ENCODE assay signal across 12 cellular contexts in the genomic region with DNA sequence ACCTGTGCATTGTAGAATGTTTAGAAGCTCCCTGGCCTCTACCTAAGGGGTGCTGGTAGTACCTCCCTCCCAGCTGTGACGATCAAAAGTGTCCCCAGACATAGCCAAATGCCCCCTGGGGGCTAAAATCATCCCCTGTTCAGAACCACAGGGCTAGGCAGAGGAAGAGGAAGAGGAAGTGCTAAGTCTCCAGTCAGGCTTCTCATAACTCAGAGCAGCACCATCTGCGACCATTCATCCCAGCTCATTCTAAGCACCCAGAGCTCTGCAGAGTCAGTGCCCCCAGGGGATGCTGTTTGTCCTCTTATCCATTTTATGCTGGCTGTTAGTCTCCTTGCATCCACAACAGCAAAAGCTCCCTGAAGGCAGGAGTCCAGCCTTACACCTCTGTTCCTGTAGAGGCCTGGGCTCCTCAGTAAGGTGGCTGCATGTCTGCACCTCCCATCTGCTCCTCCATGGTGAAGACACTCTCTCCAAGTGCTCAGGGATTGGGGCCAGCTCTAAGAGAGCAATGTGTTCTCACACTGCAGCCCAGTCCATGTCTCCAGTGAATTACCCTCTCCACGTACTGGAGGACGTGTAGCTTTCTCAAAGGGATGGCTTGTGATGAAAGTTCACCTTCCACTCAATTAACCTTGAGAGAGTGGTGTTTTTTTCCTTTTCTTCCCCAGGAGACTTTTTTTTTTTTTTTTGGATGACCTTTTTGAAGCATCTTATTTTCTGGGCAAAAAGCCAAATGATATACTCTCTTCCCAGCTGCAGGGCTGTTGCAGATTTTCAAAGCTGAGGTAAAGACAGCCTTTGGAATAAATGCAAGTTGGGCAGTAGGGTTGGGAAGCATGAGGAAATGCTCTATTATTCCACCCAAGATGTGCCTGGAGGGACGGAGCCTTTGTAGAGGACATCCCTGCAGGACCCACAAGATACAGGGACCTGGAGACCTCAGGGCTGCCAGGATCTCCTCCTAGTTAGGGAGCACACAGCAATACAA.
DNase-seq lines count a peak whose midpoint lies in the region; ATAC-seq and TF ChIP-seq lines count a peak whose summit lies in the region.
"Had no signal": no experiment of that assay in that cellular context is flagged by ENCODE, and none has a peak within 500 bp of the region (broad histone marks: within the 10 kb centered on the region; RNA-seq: fewer than 3 reads in every experiment).

No MANE protein-coding gene starts in this region.

- peaks cover 7% of the 10 kb centered on the region for H3K27me3 Mint-ChIP-seq in memory B cell
- H3K27me3 Mint-ChIP-seq in activated CD4-positive, alpha-beta T cell treated with anti-CD3 and anti-CD28 coated beads for 36 hours, result peaks cover 5% of the 10 kb centered on the region
- H3K27me3 Mint-ChIP-seq in activated T-helper 1 cell treated with anti-CD3 and anti-CD28 coated beads, Interleukin-12 subunit alpha, Interleukin-12 subunit beta, Interleukin-2, Interleukin-4 antibody, amounts not matched to agents 30 ng/mL and 10 ng/mL and 1 ng/mL, durations not matched to agents 14 hours and 24 hours and 36 hours (ENCODE audit: insufficient read depth), result no peaks in the 10 kb centered on the region
- H3K27me3 Mint-ChIP-seq: activated naive CD4-positive, alpha-beta T cell treated with anti-CD3 and anti-CD28 coated beads, Interleukin-2, amount 10 ng/mL, durations not matched to agents 7 days and 5 days had no signal

- peak overlapping the region; percentile 0 for H3K27ac Mint-ChIP-seq in memory B cell
- no peak overlapping the region for H3K27ac Mint-ChIP-seq in activated CD4-positive, alpha-beta T cell treated with anti-CD3 and anti-CD28 coated beads for 36 hours
- no peak overlapping the region for H3K27ac Mint-ChIP-seq in activated T-helper 1 cell treated with anti-CD3 and anti-CD28 coated beads, Interleukin-12 subunit alpha, Interleukin-12 subunit beta, Interleukin-2, Interleukin-4 antibody, amounts not matched to agents 30 ng/mL and 10 ng/mL and 1 ng/mL, durations not matched to agents 14 hours and 24 hours and 36 hours
- H3K27ac Mint-ChIP-seq: activated naive CD4-positive, alpha-beta T cell treated with anti-CD3 and anti-CD28 coated beads, Interleukin-2, amount 10 ng/mL, durations not matched to agents 7 days and 5 days had no signal

- H3K4me1 Mint-ChIP-seq in memory B cell, result peaks cover 14% of the 10 kb centered on the region
- no peaks in the 10 kb centered on the region for H3K4me1 Mint-ChIP-seq in activated CD4-positive, alpha-beta T cell treated with anti-CD3 and anti-CD28 coated beads for 36 hours
- no peaks in the 10 kb centered on the region for H3K4me1 Mint-ChIP-seq in activated T-helper 1 cell treated with anti-CD3 and anti-CD28 coated beads, Interleukin-12 subunit alpha, Interleukin-12 subunit beta, Interleukin-2, Interleukin-4 antibody, amounts not matched to agents 30 ng/mL and 10 ng/mL and 1 ng/mL, durations not matched to agents 14 hours and 24 hours and 36 hours (ENCODE audit: low read depth)
- H3K4me1 Mint-ChIP-seq: activated naive CD4-positive, alpha-beta T cell treated with anti-CD3 and anti-CD28 coated beads, Interleukin-2, amount 10 ng/mL, durations not matched to agents 7 days and 5 days had no signal

- no peak overlapping the region for H3K4me3 Mint-ChIP-seq in memory B cell
- no peak overlapping the region for H3K4me3 Mint-ChIP-seq in activated CD4-positive, alpha-beta T cell treated with anti-CD3 and anti-CD28 coated beads for 36 hours
- H3K4me3 Mint-ChIP-seq in activated T-helper 1 cell treated with anti-CD3 and anti-CD28 coated beads, Interleukin-12 subunit alpha, Interleukin-12 subunit beta, Interleukin-2, Interleukin-4 antibody, amounts not matched to agents 30 ng/mL and 10 ng/mL and 1 ng/mL, durations not matched to agents 14 hours and 24 hours and 36 hours, result no peak overlapping the region
- H3K4me3 Mint-ChIP-seq: activated naive CD4-positive, alpha-beta T cell treated with anti-CD3 and anti-CD28 coated beads, Interleukin-2, amount 10 ng/mL, durations not matched to agents 7 days and 5 days had no signal

- POLR2A ChIA-PET in activated CD4-positive, alpha-beta T cell treated with anti-CD3 and anti-CD28 coated beads for 36 hours (lab: Charles Lee), result no interaction called here

- no peaks in the 10 kb centered on the region for H3K9me3 ChIP-seq in RWPE2 (ENCODE audit: severe bottlenecking)

- no peaks in the 10 kb centered on the region for H3K4me1 ChIP-seq in RWPE2 (ENCODE audit: insufficient read depth, poor library complexity, severe bottlenecking)

- ATAC-seq in RWPE2 (ENCODE audit: low read depth) (peak; percentile 14; the same call in 1 of the 3 replicates), memory B cell (ENCODE audit: low read depth) (peak; percentile 94), GM19467 (IDR thresholded peaks at IDR 0.05; ENCODE audit: unreplicated experiment) (no peak), HG03280 (IDR thresholded peaks at IDR 0.05; ENCODE audit: unreplicated experiment) (no peak)
- ATAC-seq in activated CD4-positive, alpha-beta T cell treated with anti-CD3 and anti-CD28 coated beads for 36 hours, result no peak

- H3K36me3 Mint-ChIP-seq in memory B cell, result no peaks in the 10 kb centered on the region
- no peaks in the 10 kb centered on the region for H3K36me3 Mint-ChIP-seq in activated CD4-positive, alpha-beta T cell treated with anti-CD3 and anti-CD28 coated beads for 36 hours (ENCODE audit: low read depth)
- no peaks in the 10 kb centered on the region for H3K36me3 Mint-ChIP-seq in activated T-helper 1 cell treated with anti-CD3 and anti-CD28 coated beads, Interleukin-12 subunit alpha, Interleukin-12 subunit beta, Interleukin-2, Interleukin-4 antibody, amounts not matched to agents 30 ng/mL and 10 ng/mL and 1 ng/mL, durations not matched to agents 14 hours and 24 hours and 36 hours (ENCODE audit: low read depth)
- H3K36me3 Mint-ChIP-seq: activated naive CD4-positive, alpha-beta T cell treated with anti-CD3 and anti-CD28 coated beads, Interleukin-2, amount 10 ng/mL, durations not matched to agents 7 days and 5 days had no signal

- H3K27ac ChIP-seq in RWPE2 (ENCODE audit: poor library complexity, severe bottlenecking), result no peak overlapping the region

- H3K4me3 ChIP-seq in GM12865 (ENCODE audit: low read depth, low read length), result no peak overlapping the region
- no peak overlapping the region for H3K4me3 ChIP-seq in RWPE2 (ENCODE audit: severe bottlenecking)

- DNase-seq in GM12865 (ENCODE audit: low read depth) (peak; percentile 24), MV-4-11 (lab: John Stamatoyannopoulos, UW) (peak; percentile 48), RWPE2 (ENCODE audit: low spot score) (no peak), memory B cell (ENCODE audit: low spot score in 2 of 2) (peak; percentile 25 to 82)
- DNase-seq in activated CD4-positive, alpha-beta T cell treated with anti-CD3 and anti-CD28 coated beads for 36 hours, result no peak
- no peak for DNase-seq in activated T-helper 1 cell treated with anti-CD3 and anti-CD28 coated beads, Interleukin-12 subunit alpha, Interleukin-12 subunit beta, Interleukin-2, Interleukin-4 antibody, amounts not matched to agents 30 ng/mL and 10 ng/mL and 1 ng/mL, durations not matched to agents 14 hours and 24 hours and 36 hours (ENCODE audit: low spot score)
- DNase-seq: activated naive CD4-positive, alpha-beta T cell treated with anti-CD3 and anti-CD28 coated beads, Interleukin-2, amount 10 ng/mL, durations not matched to agents 7 days and 5 days; NCI-H2081 treated with DMSO at 0.1 percent for 48 hours; stimulated activated CD4-positive, alpha-beta T cell treated with anti-CD3 and anti-CD28 coated beads, Interleukin-1b, Interleukin-23, amount 100 ng/mL, for 48 hours; stimulated activated naive CD4-positive, alpha-beta T cell had no signal

- intact Hi-C loops in activated CD4-positive, alpha-beta T cell treated with anti-CD3 and anti-CD28 coated beads for 36 hours (cut with DNase I, micrococcal nuclease), result no loop called here
- intact Hi-C loops in activated T-helper 1 cell treated with anti-CD3 and anti-CD28 coated beads, Interleukin-12 subunit alpha, Interleukin-12 subunit beta, Interleukin-2, Interleukin-4 antibody, amounts not matched to agents 30 ng/mL and 10 ng/mL and 1 ng/mL, durations not matched to agents 14 hours and 24 hours and 36 hours (cut with micrococcal nuclease), result no loop called here

- no peaks in the 10 kb centered on the region for H3K9me3 Mint-ChIP-seq in memory B cell
- H3K9me3 Mint-ChIP-seq in activated CD4-positive, alpha-beta T cell treated with anti-CD3 and anti-CD28 coated beads for 36 hours (ENCODE audit: low read depth), result no peaks in the 10 kb centered on the region
- no peaks in the 10 kb centered on the region for H3K9me3 Mint-ChIP-seq in activated T-helper 1 cell treated with anti-CD3 and anti-CD28 coated beads, Interleukin-12 subunit alpha, Interleukin-12 subunit beta, Interleukin-2, Interleukin-4 antibody, amounts not matched to agents 30 ng/mL and 10 ng/mL and 1 ng/mL, durations not matched to agents 14 hours and 24 hours and 36 hours
- H3K9me3 Mint-ChIP-seq: activated naive CD4-positive, alpha-beta T cell treated with anti-CD3 and anti-CD28 coated beads, Interleukin-2, amount 10 ng/mL, durations not matched to agents 7 days and 5 days had no signal

- no peaks in the 10 kb centered on the region for H3K36me3 ChIP-seq in RWPE2 (ENCODE audit: low read depth)

- TF ChIP-seq CTCF in GM12865 (IDR thresholded peaks at IDR 0.05; ENCODE audit: insufficient read depth, low read depth, low read length, missing control alignments) (no peak), RWPE2 (IDR thresholded peaks at IDR 0.05; ENCODE audit: poor library complexity, severe bottlenecking) (no peak)

- H3K27me3 ChIP-seq in RWPE2 (ENCODE audit: insufficient read depth, poor library complexity, severe bottlenecking), result no peaks in the 10 kb centered on the region

- CTCF ChIA-PET in activated CD4-positive, alpha-beta T cell treated with anti-CD3 and anti-CD28 coated beads for 36 hours (lab: Charles Lee), result no interaction called here

Comparison
In these comparisons a context has a peak if more than half of its experiments do, and no peak if none do; other contexts are left out.
1. DNase-seq: peak in GM12865 (single experiment), MV-4-11 (single experiment) and memory B cell (2 of 2); none in RWPE2 (single experiment), activated CD4-positive, alpha-beta T cell treated with anti-CD3 and anti-CD28 coated beads for 36 hours (single experiment) and activated T-helper 1 cell treated with anti-CD3 and anti-CD28 coated beads, Interleukin-12 subunit alpha, Interleukin-12 subunit beta, Interleukin-2, Interleukin-4 antibody, amounts not matched to agents 30 ng/mL and 10 ng/mL and 1 ng/mL, durations not matched to agents 14 hours and 24 hours and 36 hours (single experiment).
2. ATAC-seq: peak in RWPE2 (single experiment) and memory B cell (single experiment); none in GM19467 (single experiment), HG03280 (single experiment) and activated CD4-positive, alpha-beta T cell treated with anti-CD3 and anti-CD28 coated beads for 36 hours (single experiment).